ENCODE assay signal across 2 cellular contexts in the genomic region with DNA sequence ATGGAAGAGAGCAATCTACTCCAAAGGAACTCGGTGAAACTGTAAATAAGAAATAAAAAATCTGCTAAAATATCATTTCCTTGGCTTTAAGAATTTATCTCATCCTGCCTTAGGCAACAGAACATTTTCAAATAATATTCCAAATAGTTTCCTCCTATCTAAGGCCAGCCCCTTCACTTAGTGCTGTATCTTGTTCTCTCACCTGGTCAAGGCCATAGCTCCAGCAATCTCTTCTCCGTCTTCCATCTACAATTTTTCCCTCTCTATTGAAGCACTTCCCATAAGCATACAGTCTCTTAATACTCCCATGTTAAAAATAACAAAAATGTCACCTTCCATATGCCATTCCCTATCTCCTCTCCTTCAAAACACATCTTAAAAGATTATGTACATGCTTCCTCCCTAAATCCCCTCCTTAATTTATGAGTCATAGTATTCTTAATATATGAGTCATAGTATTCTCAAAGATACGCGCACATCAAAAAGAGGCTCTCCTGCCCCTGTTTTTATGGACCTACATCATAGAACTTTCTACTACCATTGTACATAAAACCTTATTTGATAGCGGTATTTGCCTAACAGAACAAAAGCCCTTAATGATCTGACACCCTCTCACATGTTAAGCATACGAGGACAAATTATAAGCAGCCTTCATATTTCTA.
TF ChIP-seq lines count a peak whose summit lies in the region.

No MANE protein-coding gene starts in this region.

TF ChIP-seq in SK-N-SH, 30 proteins besides CTCF, POLR2A, EP300 and RAD21 (continued from another document):
- TF ChIP-seq, protein P1, sequence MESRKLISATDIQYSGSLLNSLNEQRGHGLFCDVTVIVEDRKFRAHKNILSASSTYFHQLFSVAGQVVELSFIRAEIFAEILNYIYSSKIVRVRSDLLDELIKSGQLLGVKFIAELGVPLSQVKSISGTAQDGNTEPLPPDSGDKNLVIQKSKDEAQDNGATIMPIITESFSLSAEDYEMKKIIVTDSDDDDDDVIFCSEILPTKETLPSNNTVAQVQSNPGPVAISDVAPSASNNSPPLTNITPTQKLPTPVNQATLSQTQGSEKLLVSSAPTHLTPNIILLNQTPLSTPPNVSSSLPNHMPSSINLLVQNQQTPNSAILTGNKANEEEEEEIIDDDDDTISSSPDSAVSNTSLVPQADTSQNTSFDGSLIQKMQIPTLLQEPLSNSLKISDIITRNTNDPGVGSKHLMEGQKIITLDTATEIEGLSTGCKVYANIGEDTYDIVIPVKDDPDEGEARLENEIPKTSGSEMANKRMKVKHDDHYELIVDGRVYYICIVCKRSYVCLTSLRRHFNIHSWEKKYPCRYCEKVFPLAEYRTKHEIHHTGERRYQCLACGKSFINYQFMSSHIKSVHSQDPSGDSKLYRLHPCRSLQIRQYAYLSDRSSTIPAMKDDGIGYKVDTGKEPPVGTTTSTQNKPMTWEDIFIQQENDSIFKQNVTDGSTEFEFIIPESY (IDR thresholded peaks at IDR 0.05; ENCODE audit: borderline replicate concordance, low read depth), result no peak
- TF ChIP-seq, protein P2, sequence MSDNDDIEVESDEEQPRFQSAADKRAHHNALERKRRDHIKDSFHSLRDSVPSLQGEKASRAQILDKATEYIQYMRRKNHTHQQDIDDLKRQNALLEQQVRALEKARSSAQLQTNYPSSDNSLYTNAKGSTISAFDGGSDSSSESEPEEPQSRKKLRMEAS (IDR thresholded peaks at IDR 0.05; ENCODE audit: low read depth), result no peak
- TF ChIP-seq YY1 (IDR thresholded peaks at IDR 0.05; ENCODE audit: low read depth) (no peak), ELF1 (IDR thresholded peaks at IDR 0.05) (no peak), RCOR1 (IDR thresholded peaks at IDR 0.05; ENCODE audit: low read length) (no peak)

TF ChIP-seq in SK-N-SH treated with all-trans-retinoic acid at 6 μM for 48 hours, 23 proteins besides CTCF, POLR2A, EP300 and RAD21 (continued from another document):
- TF ChIP-seq, protein P3, sequence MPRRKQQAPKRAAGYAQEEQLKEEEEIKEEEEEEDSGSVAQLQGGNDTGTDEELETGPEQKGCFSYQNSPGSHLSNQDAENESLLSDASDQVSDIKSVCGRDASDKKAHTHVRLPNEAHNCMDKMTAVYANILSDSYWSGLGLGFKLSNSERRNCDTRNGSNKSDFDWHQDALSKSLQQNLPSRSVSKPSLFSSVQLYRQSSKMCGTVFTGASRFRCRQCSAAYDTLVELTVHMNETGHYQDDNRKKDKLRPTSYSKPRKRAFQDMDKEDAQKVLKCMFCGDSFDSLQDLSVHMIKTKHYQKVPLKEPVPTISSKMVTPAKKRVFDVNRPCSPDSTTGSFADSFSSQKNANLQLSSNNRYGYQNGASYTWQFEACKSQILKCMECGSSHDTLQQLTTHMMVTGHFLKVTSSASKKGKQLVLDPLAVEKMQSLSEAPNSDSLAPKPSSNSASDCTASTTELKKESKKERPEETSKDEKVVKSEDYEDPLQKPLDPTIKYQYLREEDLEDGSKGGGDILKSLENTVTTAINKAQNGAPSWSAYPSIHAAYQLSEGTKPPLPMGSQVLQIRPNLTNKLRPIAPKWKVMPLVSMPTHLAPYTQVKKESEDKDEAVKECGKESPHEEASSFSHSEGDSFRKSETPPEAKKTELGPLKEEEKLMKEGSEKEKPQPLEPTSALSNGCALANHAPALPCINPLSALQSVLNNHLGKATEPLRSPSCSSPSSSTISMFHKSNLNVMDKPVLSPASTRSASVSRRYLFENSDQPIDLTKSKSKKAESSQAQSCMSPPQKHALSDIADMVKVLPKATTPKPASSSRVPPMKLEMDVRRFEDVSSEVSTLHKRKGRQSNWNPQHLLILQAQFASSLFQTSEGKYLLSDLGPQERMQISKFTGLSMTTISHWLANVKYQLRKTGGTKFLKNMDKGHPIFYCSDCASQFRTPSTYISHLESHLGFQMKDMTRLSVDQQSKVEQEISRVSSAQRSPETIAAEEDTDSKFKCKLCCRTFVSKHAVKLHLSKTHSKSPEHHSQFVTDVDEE (CRISPR knock-in tag; IDR thresholded peaks at IDR 0.05), result no peak
